ENCODE assay signal across 1 cellular context in genomic region chr17:50476545-50477315, GRCh38.
A peak's percentile ranks its signal among the peaks of the same experiment; 100 is the strongest.
TF ChIP-seq lines count a peak whose summit lies in the region.

No MANE protein-coding gene starts in this region.

TF ChIP-seq in HepG2, 621 proteins besides CTCF, POLR2A, EP300 and RAD21 (continued from another document and continues in another):
- TF ChIP-seq THAP11 (CRISPR knock-in tag; IDR thresholded peaks at IDR 0.05) = 0 out of 2 replicates have a peak, but pooled peaks have one; percentile 31
- 0 out of 2 replicates have a peak, but pooled peaks have one; percentile 20 for TF ChIP-seq ZNF766 (CRISPR knock-in tag; IDR thresholded peaks at IDR 0.05; ENCODE audit: borderline replicate concordance)
- no peak for TF ChIP-seq HNRNPK (IDR thresholded peaks at IDR 0.05; ENCODE audit: low read depth, low read length, poor library complexity, severe bottlenecking)
- no peak for TF ChIP-seq CENPX (CRISPR knock-in tag; IDR thresholded peaks at IDR 0.05)
- TF ChIP-seq, protein P1, sequence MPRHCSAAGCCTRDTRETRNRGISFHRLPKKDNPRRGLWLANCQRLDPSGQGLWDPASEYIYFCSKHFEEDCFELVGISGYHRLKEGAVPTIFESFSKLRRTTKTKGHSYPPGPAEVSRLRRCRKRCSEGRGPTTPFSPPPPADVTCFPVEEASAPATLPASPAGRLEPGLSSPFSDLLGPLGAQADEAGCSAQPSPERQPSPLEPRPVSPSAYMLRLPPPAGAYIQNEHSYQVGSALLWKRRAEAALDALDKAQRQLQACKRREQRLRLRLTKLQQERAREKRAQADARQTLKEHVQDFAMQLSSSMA (CRISPR knock-in tag; IDR thresholded peaks at IDR 0.05) = no peak
- TF ChIP-seq NCOR1 (IDR thresholded peaks at IDR 0.05; ENCODE audit: borderline replicate concordance, low read length) = no peak
- TF ChIP-seq RFX5 (IDR thresholded peaks at IDR 0.05; ENCODE audit: low read depth, low read length) = no peak
- TF ChIP-seq, protein P2, sequence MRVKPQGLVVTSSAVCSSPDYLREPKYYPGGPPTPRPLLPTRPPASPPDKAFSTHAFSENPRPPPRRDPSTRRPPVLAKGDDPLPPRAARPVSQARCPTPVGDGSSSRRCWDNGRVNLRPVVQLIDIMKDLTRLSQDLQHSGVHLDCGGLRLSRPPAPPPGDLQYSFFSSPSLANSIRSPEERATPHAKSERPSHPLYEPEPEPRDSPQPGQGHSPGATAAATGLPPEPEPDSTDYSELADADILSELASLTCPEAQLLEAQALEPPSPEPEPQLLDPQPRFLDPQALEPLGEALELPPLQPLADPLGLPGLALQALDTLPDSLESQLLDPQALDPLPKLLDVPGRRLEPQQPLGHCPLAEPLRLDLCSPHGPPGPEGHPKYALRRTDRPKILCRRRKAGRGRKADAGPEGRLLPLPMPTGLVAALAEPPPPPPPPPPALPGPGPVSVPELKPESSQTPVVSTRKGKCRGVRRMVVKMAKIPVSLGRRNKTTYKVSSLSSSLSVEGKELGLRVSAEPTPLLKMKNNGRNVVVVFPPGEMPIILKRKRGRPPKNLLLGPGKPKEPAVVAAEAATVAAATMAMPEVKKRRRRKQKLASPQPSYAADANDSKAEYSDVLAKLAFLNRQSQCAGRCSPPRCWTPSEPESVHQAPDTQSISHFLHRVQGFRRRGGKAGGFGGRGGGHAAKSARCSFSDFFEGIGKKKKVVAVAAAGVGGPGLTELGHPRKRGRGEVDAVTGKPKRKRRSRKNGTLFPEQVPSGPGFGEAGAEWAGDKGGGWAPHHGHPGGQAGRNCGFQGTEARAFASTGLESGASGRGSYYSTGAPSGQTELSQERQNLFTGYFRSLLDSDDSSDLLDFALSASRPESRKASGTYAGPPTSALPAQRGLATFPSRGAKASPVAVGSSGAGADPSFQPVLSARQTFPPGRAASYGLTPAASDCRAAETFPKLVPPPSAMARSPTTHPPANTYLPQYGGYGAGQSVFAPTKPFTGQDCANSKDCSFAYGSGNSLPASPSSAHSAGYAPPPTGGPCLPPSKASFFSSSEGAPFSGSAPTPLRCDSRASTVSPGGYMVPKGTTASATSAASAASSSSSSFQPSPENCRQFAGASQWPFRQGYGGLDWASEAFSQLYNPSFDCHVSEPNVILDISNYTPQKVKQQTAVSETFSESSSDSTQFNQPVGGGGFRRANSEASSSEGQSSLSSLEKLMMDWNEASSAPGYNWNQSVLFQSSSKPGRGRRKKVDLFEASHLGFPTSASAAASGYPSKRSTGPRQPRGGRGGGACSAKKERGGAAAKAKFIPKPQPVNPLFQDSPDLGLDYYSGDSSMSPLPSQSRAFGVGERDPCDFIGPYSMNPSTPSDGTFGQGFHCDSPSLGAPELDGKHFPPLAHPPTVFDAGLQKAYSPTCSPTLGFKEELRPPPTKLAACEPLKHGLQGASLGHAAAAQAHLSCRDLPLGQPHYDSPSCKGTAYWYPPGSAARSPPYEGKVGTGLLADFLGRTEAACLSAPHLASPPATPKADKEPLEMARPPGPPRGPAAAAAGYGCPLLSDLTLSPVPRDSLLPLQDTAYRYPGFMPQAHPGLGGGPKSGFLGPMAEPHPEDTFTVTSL (CRISPR knock-in tag; IDR thresholded peaks at IDR 0.05; ENCODE audit: borderline replicate concordance) = no peak
- no peak for TF ChIP-seq ZNF256 (CRISPR knock-in tag; conservative IDR thresholded peaks at IDR 0.05)
- TF ChIP-seq FUBP1 (CRISPR knock-in tag; IDR thresholded peaks at IDR 0.05; ENCODE audit: borderline replicate concordance) = no peak
- TF ChIP-seq SRY (CRISPR knock-in tag; IDR thresholded peaks at IDR 0.05) = no peak
- TF ChIP-seq BHLHE40 (IDR thresholded peaks at IDR 0.05; ENCODE audit: low read length) = no peak
- TF ChIP-seq CC2D1A (CRISPR knock-in tag; IDR thresholded peaks at IDR 0.05) = no peak
- no peak for TF ChIP-seq TRIM22 (IDR thresholded peaks at IDR 0.05)
- TF ChIP-seq SIX4 (CRISPR knock-in tag; IDR thresholded peaks at IDR 0.05) = no peak
- no peak for TF ChIP-seq ZNF121 (CRISPR knock-in tag; IDR thresholded peaks at IDR 0.05)
- TF ChIP-seq ZNF512 (CRISPR knock-in tag; IDR thresholded peaks at IDR 0.05) = no peak
- TF ChIP-seq ZNF773 (CRISPR knock-in tag; IDR thresholded peaks at IDR 0.05; ENCODE audit: borderline replicate concordance) = no peak
- TF ChIP-seq MAFK (conservative IDR thresholded peaks at IDR 0.05 in 1 of 2, IDR thresholded peaks at IDR 0.05 in 1 of 2; ENCODE audit: low read length in 2 of 2) = no peak
- no peak for TF ChIP-seq ZFP36 (IDR thresholded peaks at IDR 0.05; ENCODE audit: borderline replicate concordance, low read depth, low read length, partially characterized antibody)
- no peak for TF ChIP-seq POGZ (CRISPR knock-in tag; IDR thresholded peaks at IDR 0.05)
- no peak for TF ChIP-seq ATF7 (IDR thresholded peaks at IDR 0.05)
- TF ChIP-seq ATF7 (CRISPR knock-in tag; IDR thresholded peaks at IDR 0.05) = no peak
- TF ChIP-seq ZNF3 (CRISPR knock-in tag; IDR thresholded peaks at IDR 0.05) = no peak
- no peak for TF ChIP-seq THRA (CRISPR knock-in tag; IDR thresholded peaks at IDR 0.05; ENCODE audit: borderline replicate concordance)
- TF ChIP-seq, protein P3, sequence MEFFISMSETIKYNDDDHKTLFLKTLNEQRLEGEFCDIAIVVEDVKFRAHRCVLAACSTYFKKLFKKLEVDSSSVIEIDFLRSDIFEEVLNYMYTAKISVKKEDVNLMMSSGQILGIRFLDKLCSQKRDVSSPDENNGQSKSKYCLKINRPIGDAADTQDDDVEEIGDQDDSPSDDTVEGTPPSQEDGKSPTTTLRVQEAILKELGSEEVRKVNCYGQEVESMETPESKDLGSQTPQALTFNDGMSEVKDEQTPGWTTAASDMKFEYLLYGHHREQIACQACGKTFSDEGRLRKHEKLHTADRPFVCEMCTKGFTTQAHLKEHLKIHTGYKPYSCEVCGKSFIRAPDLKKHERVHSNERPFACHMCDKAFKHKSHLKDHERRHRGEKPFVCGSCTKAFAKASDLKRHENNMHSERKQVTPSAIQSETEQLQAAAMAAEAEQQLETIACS (CRISPR knock-in tag; IDR thresholded peaks at IDR 0.05) = no peak
- no peak for TF ChIP-seq GMEB2 (CRISPR knock-in tag; IDR thresholded peaks at IDR 0.05; ENCODE audit: low read depth)
- TF ChIP-seq TAF15 (IDR thresholded peaks at IDR 0.05; ENCODE audit: low read depth, low read length, poor library complexity, severe bottlenecking) = no peak
- TF ChIP-seq ARNT2 (CRISPR knock-in tag; IDR thresholded peaks at IDR 0.05; ENCODE audit: low read depth) = no peak
- no peak; the same call in 1 of the 2 replicates for TF ChIP-seq SAFB2 (CRISPR knock-in tag; IDR thresholded peaks at IDR 0.05; ENCODE audit: borderline replicate concordance, low read depth)
- TF ChIP-seq ZNF652 (CRISPR knock-in tag; IDR thresholded peaks at IDR 0.05; ENCODE audit: borderline replicate concordance, low read depth) = no peak
- peak; percentile 67; the same call in 1 of the 2 replicates for TF ChIP-seq ZNF7 (CRISPR knock-in tag; IDR thresholded peaks at IDR 0.05)
- no peak for TF ChIP-seq ZSCAN22 (CRISPR knock-in tag; IDR thresholded peaks at IDR 0.05)
- TF ChIP-seq ZNF362 (CRISPR knock-in tag; IDR thresholded peaks at IDR 0.05; ENCODE audit: borderline replicate concordance) = no peak; the same call in 1 of the 2 replicates
- TF ChIP-seq, protein P4, sequence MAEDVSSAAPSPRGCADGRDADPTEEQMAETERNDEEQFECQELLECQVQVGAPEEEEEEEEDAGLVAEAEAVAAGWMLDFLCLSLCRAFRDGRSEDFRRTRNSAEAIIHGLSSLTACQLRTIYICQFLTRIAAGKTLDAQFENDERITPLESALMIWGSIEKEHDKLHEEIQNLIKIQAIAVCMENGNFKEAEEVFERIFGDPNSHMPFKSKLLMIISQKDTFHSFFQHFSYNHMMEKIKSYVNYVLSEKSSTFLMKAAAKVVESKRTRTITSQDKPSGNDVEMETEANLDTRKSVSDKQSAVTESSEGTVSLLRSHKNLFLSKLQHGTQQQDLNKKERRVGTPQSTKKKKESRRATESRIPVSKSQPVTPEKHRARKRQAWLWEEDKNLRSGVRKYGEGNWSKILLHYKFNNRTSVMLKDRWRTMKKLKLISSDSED (CRISPR knock-in tag; IDR thresholded peaks at IDR 0.05) = no peak
- TF ChIP-seq, protein P5, sequence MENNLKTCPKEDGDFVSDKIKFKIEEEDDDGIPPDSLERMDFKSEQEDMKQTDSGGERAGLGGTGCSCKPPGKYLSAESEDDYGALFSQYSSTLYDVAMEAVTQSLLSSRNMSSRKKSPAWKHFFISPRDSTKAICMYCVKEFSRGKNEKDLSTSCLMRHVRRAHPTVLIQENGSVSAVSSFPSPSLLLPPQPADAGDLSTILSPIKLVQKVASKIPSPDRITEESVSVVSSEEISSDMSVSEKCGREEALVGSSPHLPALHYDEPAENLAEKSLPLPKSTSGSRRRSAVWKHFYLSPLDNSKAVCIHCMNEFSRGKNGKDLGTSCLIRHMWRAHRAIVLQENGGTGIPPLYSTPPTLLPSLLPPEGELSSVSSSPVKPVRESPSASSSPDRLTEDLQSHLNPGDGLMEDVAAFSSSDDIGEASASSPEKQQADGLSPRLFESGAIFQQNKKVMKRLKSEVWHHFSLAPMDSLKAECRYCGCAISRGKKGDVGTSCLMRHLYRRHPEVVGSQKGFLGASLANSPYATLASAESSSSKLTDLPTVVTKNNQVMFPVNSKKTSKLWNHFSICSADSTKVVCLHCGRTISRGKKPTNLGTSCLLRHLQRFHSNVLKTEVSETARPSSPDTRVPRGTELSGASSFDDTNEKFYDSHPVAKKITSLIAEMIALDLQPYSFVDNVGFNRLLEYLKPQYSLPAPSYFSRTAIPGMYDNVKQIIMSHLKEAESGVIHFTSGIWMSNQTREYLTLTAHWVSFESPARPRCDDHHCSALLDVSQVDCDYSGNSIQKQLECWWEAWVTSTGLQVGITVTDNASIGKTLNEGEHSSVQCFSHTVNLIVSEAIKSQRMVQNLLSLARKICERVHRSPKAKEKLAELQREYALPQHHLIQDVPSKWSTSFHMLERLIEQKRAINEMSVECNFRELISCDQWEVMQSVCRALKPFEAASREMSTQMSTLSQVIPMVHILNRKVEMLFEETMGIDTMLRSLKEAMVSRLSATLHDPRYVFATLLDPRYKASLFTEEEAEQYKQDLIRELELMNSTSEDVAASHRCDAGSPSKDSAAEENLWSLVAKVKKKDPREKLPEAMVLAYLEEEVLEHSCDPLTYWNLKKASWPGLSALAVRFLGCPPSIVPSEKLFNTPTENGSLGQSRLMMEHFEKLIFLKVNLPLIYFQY (CRISPR knock-in tag; IDR thresholded peaks at IDR 0.05; ENCODE audit: borderline replicate concordance) = peak; percentile 99
